In genomic region chr21:36626791-36627190, GRCh38 we compare ENCODE assay signal across 1 cellular context.
TF ChIP-seq lines count a peak whose summit lies in the region.

No MANE protein-coding gene starts in this region.

TF ChIP-seq in GM23338, 12 proteins besides CTCF, POLR2A, EP300 and RAD21 (continued from another document):
- no peak for TF ChIP-seq ZNF462 (CRISPR knock-in tag; IDR thresholded peaks at IDR 0.05)
- no peak for TF ChIP-seq CREB1 (CRISPR knock-in tag; IDR thresholded peaks at IDR 0.05; ENCODE audit: low read depth)
- no peak for TF ChIP-seq NANOG (IDR thresholded peaks at IDR 0.05; ENCODE audit: borderline replicate concordance)
- no peak for TF ChIP-seq REST (IDR thresholded peaks at IDR 0.05; ENCODE audit: unreplicated experiment)
- no peak for TF ChIP-seq EZH2 (IDR thresholded peaks at IDR 0.05; ENCODE audit: low read depth, unreplicated experiment)
- TF ChIP-seq ETS1 (IDR thresholded peaks at IDR 0.05), result no peak
- no peak for TF ChIP-seq ZNF114 (CRISPR knock-in tag; IDR thresholded peaks at IDR 0.05)
- TF ChIP-seq STAT1 (IDR thresholded peaks at IDR 0.05; ENCODE audit: unreplicated experiment), result no peak
- no peak for TF ChIP-seq EZH2phosphoT487 (IDR thresholded peaks at IDR 0.05; ENCODE audit: unreplicated experiment)
- TF ChIP-seq POLR2AphosphoS5 (IDR thresholded peaks at IDR 0.05; ENCODE audit: low read depth), result no peak
TF ChIP-seq in GM23338: peak in this region for 0.
